Comparison of ENCODE assay signal across 8 cellular contexts in genomic region chr17:21039839-21040575, GRCh38.
A peak's percentile ranks its signal among the peaks of the same experiment; 100 is the strongest.
DNase-seq lines count a peak whose midpoint lies in the region; TF ChIP-seq lines count a peak whose summit lies in the region.

No MANE protein-coding gene starts in this region.

- H3K4me3 ChIP-seq in epithelial cell of esophagus (ENCODE audit: low read length), result peak overlapping the region; percentile 73
- peak overlapping the region in 1 of 2 experiments; percentile 97 for H3K4me3 ChIP-seq in neutrophil (ENCODE audit: low read depth in 1 of 2, low read length in 1 of 2)

- no peaks in the 10 kb centered on the region for H3K27me3 ChIP-seq in neutrophil

- peak; percentile 62 for TF ChIP-seq CTCF in epithelial cell of esophagus (IDR thresholded peaks at IDR 0.05; ENCODE audit: insufficient read depth, low read depth, low read length, missing control alignments)
- no peak for TF ChIP-seq CTCF in neutrophil (IDR thresholded peaks at IDR 0.05)

- H3K9me3 ChIP-seq in neutrophil, result no peaks in the 10 kb centered on the region

- H3K27ac ChIP-seq in neutrophil, result peak overlapping the region; percentile 99

- DNase-seq in DMS79 treated with DMSO at 0.1 percent for 48 hours (lab: John Stamatoyannopoulos, UW), result peak; percentile 20
- no peak for DNase-seq in DMS79 (lab: John Stamatoyannopoulos, UW)
- DNase-seq in NCI-H146 treated with DMSO at 0.1 percent for 48 hours (lab: John Stamatoyannopoulos, UW; ENCODE audit: unreplicated experiment), result peak; percentile 17
- DNase-seq in activated CD4-positive, alpha-beta T cell treated with anti-CD3 and anti-CD28 coated beads for 4 hours, result peak; percentile 28 to 33
- peak; percentile 76 for DNase-seq in epithelial cell of esophagus (ENCODE audit: low read depth)
- DNase-seq in NCI-H2029 treated with DMSO at 0.1 percent for 48 hours (lab: John Stamatoyannopoulos, UW), result no peak
- DNase-seq in HuH-7 (ENCODE audit: low spot score), result no peak

- H3K4me1 ChIP-seq in neutrophil (ENCODE audit: control insufficient read depth in 1 of 2, insufficient read depth in 1 of 2, low read depth in 1 of 2, low read length in 1 of 2), result peaks cover 56 to 64% of the 10 kb centered on the region in 2 experiments

- peaks cover 4% of the 10 kb centered on the region for H3K36me3 ChIP-seq in neutrophil

Comparison
In these comparisons a context has a peak if more than half of its experiments do, and no peak if none do; other contexts are left out.
1. DNase-seq: peak in DMS79 treated with DMSO at 0.1 percent for 48 hours (single experiment), NCI-H146 treated with DMSO at 0.1 percent for 48 hours (single experiment), activated CD4-positive, alpha-beta T cell treated with anti-CD3 and anti-CD28 coated beads for 4 hours (2 of 2) and epithelial cell of esophagus (single experiment); none in DMS79 (single experiment), NCI-H2029 treated with DMSO at 0.1 percent for 48 hours (single experiment) and HuH-7 (single experiment).